14 cellular contexts compared by ENCODE assay signal in genomic region chr5:87113848-87114247, GRCh38.
A peak's percentile ranks its signal among the peaks of the same experiment; 100 is the strongest.
DNase-seq lines count a peak whose midpoint lies in the region; ATAC-seq and TF ChIP-seq lines count a peak whose summit lies in the region.
"Had no signal": no experiment of that assay in that cellular context is flagged by ENCODE, and none has a peak within 500 bp of the region (broad histone marks: within the 10 kb centered on the region; RNA-seq: fewer than 3 reads in every experiment).

No MANE protein-coding gene starts in this region.

- no peak overlapping the region for H3K4me3 ChIP-seq in cardiac fibroblast (replicated peaks in 1 of 2; ENCODE audit: low read depth in 2 of 2, low read length in 2 of 2)

- no peak for TF ChIP-seq CTCF in cardiac fibroblast (IDR thresholded peaks at IDR 0.05; ENCODE audit: low read depth, low read length)
- TF ChIP-seq CTCF in osteocyte (IDR thresholded peaks at IDR 0.05) = no peak

- H3K27me3 Mint-ChIP-seq in osteocyte (ENCODE audit: unreplicated experiment) = no peaks in the 10 kb centered on the region
- H3K27me3 Mint-ChIP-seq: activated CD4-positive, alpha-beta T cell treated with anti-CD3 and anti-CD28 coated beads, Interleukin-2, amount 10 ng/mL, durations not matched to agents 7 days and 5 days; activated naive CD4-positive, alpha-beta T cell treated with anti-CD3 and anti-CD28 coated beads, Interleukin-2, amount 50 U/mL, for 24 hours had no signal

- H3K9me3 Mint-ChIP-seq in osteocyte (ENCODE audit: unreplicated experiment) = no peaks in the 10 kb centered on the region
- H3K9me3 Mint-ChIP-seq: activated naive CD4-positive, alpha-beta T cell treated with anti-CD3 and anti-CD28 coated beads, Interleukin-2, amount 50 U/mL, for 24 hours; H9 had no signal

- H3K36me3 Mint-ChIP-seq in osteocyte (ENCODE audit: unreplicated experiment) = no peaks in the 10 kb centered on the region
- H3K36me3 Mint-ChIP-seq: activated naive CD4-positive, alpha-beta T cell treated with anti-CD3 and anti-CD28 coated beads, Interleukin-2, amount 50 U/mL, for 24 hours; naive thymus-derived CD4-positive, alpha-beta T cell had no signal

- H3K4me1 Mint-ChIP-seq in osteocyte (ENCODE audit: unreplicated experiment) = peaks cover 16% of the 10 kb centered on the region
- H3K4me1 Mint-ChIP-seq: H9 had no signal

- H3K4me3 Mint-ChIP-seq in osteocyte (ENCODE audit: unreplicated experiment) = peak overlapping the region; percentile 11
- H3K4me3 Mint-ChIP-seq: activated CD4-positive, alpha-beta T cell treated with anti-CD3 and anti-CD28 coated beads, Interleukin-2, amount 10 ng/mL, durations not matched to agents 7 days and 5 days; activated naive CD4-positive, alpha-beta T cell treated with anti-CD3 and anti-CD28 coated beads, Interleukin-2, amount 50 U/mL, for 24 hours; H9; naive thymus-derived CD4-positive, alpha-beta T cell had no signal

- H3K27ac Mint-ChIP-seq in osteocyte (ENCODE audit: unreplicated experiment) = peak overlapping the region; percentile 90
- H3K27ac Mint-ChIP-seq: activated CD4-positive, alpha-beta T cell treated with anti-CD3 and anti-CD28 coated beads, Interleukin-2, amount 10 ng/mL, durations not matched to agents 7 days and 5 days; activated naive CD4-positive, alpha-beta T cell treated with anti-CD3 and anti-CD28 coated beads, Interleukin-2, amount 50 U/mL, for 24 hours; H9; naive thymus-derived CD4-positive, alpha-beta T cell had no signal

- peak; percentile 96 for DNase-seq in ELR (ENCODE audit: low read depth)
- DNase-seq in OCI-M1 (lab: John Stamatoyannopoulos, UW) = peak; percentile 52
- peak; percentile 39 to 78 for DNase-seq in cardiac fibroblast (ENCODE audit: low read depth in 2 of 2)
- no peak for DNase-seq in osteocyte (ENCODE audit: extremely low spot score, unreplicated experiment)
- no peak for DNase-seq in NCI-H526 treated with DMSO at 0.1 percent for 48 hours (lab: John Stamatoyannopoulos, UW)
- DNase-seq in cerebellum (ENCODE audit: low spot score) = no peak
- no peak for DNase-seq in retina
- DNase-seq: activated CD4-positive, alpha-beta T cell treated with anti-CD3 and anti-CD28 coated beads, Interleukin-2, amount 10 ng/mL, durations not matched to agents 7 days and 5 days; GDM1; H9; naive thymus-derived CD4-positive, alpha-beta T cell; small intestine had no signal

- ATAC-seq in HG03565 (IDR thresholded peaks at IDR 0.05; ENCODE audit: unreplicated experiment) = no peak
- ATAC-seq: naive thymus-derived CD4-positive, alpha-beta T cell had no signal

Comparison
In these comparisons a context has a peak if more than half of its experiments do, and no peak if none do; other contexts are left out.
1. DNase-seq: peak in ELR (single experiment), OCI-M1 (single experiment) and cardiac fibroblast (2 of 2); none in osteocyte (single experiment), NCI-H526 treated with DMSO at 0.1 percent for 48 hours (single experiment), cerebellum (single experiment) and retina (single experiment).